In genomic region chr3:170572665-170573253, GRCh38 we compare ENCODE assay signal across 8 cellular contexts. TPM values are rescaled to one million over a fixed set of nuclear protein-coding genes. Genes with fewer than 3 reads are reported as not detected.
DNase-seq lines count a peak whose midpoint lies in the region; ATAC-seq and TF ChIP-seq lines count a peak whose summit lies in the region.

No MANE protein-coding gene starts in this region.

- no peaks in the 10 kb centered on the region for H3K27me3 ChIP-seq in adrenal gland

- DNase-seq in AG20443 (ENCODE audit: low spot score) (peak; percentile 58), adrenal gland (peak in 5 of 7 donors; percentile 19 to 66 (median 29)), stromal cell of bone marrow (ENCODE audit: low read depth) (peak; percentile 80), T-helper 9 cell (no peak), ureter (ENCODE audit: low spot score) (no peak), activated gamma-delta T cell treated with Interleukin-2 at 50 U/mL for 16 hours (no peak)

- H3K9me3 ChIP-seq in adrenal gland (replicated peaks in 1 of 3): no peaks in the 10 kb centered on the region

- peaks cover 0 to 10% of the 10 kb centered on the region in 2 donors for H3K4me1 ChIP-seq in adrenal gland (replicated peaks in 1 of 2)

- 24 to 32% (median 27%) methylated on average over 3 of the region's 3 CpGs for WGBS in adrenal gland, 4 donors

- no peaks in the 10 kb centered on the region for H3K36me3 ChIP-seq in adrenal gland (replicated peaks in 1 of 2)

- intact Hi-C loops in adrenal gland (cut with DNase I): no loop called here

- H3K4me3 ChIP-seq in adrenal gland: no peak overlapping the region

- no peak for TF ChIP-seq CTCF in adrenal gland (IDR thresholded peaks at IDR 0.05)

- ATAC-seq in GM19324 (IDR thresholded peaks at IDR 0.05; ENCODE audit: low FRiP score, unreplicated experiment) (peak; percentile 93), HG03139 (IDR thresholded peaks at IDR 0.05; ENCODE audit: unreplicated experiment) (peak; percentile 98)

- no peak for TF ChIP-seq POLR2A in adrenal gland (IDR thresholded peaks at IDR 0.05)

- peak overlapping the region in 3 of 5 donors; percentile 13 to 60 (median 22) for H3K27ac ChIP-seq in adrenal gland

RNA-seq across cellular contexts. Expression of gene SLC7A14, which starts 13.1 kb away (rescaled TPM):
- total RNA-seq in adrenal gland (1 to 10 TPM in 3 of 8 donors, under 1 TPM in 4, not detected in 1; 0.03 to 3.8 (median 0.11) TPM), ureter (not detected)
- polyA plus RNA-seq in adrenal gland: 1 to 10 TPM in 1 of 3 donors, under 1 TPM in 2; 0.24 to 1.6 (median 0.48) TPM

Comparison
In these comparisons a context has a peak if more than half of its experiments do, and no peak if none do; other contexts are left out.
1. DNase-seq: peak in AG20443 (single experiment), adrenal gland (5 of 7) and stromal cell of bone marrow (single experiment); none in T-helper 9 cell (single experiment), ureter (single experiment) and activated gamma-delta T cell treated with Interleukin-2 at 50 U/mL for 16 hours (single experiment).